Comparison of ENCODE assay signal across 1 cellular context in the genomic region with DNA sequence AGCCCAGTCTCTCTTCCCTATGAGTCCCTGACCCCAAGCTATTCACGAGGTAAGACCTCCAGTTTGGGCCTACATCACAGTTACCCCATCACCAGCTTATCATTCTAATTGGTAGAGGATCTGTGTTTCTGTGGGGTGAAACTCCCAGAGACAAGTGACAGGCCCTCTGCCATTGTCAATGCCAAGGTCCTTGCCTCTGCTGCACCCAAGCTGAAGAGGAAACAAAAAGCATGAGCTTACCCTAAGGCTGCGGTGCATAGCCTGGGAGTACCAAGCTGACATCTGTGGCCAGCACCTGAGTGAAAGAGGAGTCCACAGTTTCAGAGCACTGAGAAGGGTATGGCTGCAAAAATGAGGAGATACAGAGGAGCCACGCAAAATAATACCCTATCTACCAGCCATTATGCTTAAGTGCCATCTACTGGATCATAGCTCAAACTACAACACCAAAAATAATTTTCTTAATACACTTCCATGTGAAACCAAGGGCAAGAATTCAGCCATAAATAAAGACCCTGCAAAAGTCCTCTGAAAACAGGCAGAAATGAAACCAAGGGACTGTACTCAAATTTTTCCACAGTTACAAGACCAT.
TF ChIP-seq lines count a peak whose summit lies in the region.

No MANE protein-coding gene starts in this region.

TF ChIP-seq in WTC11, 78 proteins besides CTCF, POLR2A, EP300 and RAD21 (continued from another document):
- TF ChIP-seq, protein P1, sequence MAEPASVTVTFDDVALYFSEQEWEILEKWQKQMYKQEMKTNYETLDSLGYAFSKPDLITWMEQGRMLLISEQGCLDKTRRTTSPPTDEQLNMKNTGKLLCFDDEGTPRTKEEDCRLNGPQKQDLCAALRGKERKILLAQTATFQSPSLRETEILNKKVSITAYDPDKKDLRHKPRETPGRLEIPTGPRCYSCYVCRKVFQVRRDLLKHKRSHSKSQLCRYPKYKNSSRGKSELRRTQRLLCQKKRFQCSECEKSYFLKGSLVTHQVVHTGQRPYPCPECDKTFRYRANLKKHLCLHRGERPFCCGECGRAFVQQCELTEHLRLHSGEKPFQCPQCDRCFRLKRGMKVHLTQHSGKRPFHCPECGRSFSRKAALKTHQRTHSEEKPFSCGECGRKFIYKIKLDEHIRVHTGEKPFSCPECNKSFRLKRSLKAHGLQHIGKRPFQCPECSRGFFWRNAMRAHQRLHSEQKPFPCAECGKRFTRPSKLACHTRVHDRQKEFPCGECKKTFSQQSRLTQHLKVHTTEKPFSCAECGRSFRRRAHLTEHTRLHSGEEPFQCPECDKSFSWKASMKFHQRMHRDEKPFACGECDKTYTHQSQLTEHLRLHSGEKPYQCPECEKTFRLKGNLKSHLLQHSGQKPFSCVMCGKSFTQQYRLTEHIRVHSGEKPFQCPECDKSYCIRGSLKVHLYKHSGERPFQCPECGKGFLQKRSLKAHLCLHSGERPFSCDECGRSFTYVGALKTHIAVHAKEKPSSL (CRISPR knock-in tag; conservative IDR thresholded peaks at IDR 0.05) = no peak
- TF ChIP-seq SMAD4 (CRISPR knock-in tag; IDR thresholded peaks at IDR 0.05) (no peak), ZNF219 (CRISPR knock-in tag; IDR thresholded peaks at IDR 0.05; ENCODE audit: borderline replicate concordance) (no peak), JUN (CRISPR knock-in tag; IDR thresholded peaks at IDR 0.05) (no peak), TCF7 (CRISPR knock-in tag; IDR thresholded peaks at IDR 0.05; ENCODE audit: low read depth) (no peak), GRHL2 (CRISPR knock-in tag; IDR thresholded peaks at IDR 0.05; ENCODE audit: insufficient replicate concordance, severe bottlenecking) (no peak), ELF4 (CRISPR knock-in tag; IDR thresholded peaks at IDR 0.05; ENCODE audit: low read depth) (no peak)
- TF ChIP-seq, protein P2, sequence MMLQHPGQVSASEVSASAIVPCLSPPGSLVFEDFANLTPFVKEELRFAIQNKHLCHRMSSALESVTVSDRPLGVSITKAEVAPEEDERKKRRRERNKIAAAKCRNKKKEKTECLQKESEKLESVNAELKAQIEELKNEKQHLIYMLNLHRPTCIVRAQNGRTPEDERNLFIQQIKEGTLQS (CRISPR knock-in tag; conservative IDR thresholded peaks at IDR 0.05) = no peak
TF ChIP-seq in WTC11: peak in this region for 0.
